ENCODE assay signal across 8 cellular contexts in the genomic region with DNA sequence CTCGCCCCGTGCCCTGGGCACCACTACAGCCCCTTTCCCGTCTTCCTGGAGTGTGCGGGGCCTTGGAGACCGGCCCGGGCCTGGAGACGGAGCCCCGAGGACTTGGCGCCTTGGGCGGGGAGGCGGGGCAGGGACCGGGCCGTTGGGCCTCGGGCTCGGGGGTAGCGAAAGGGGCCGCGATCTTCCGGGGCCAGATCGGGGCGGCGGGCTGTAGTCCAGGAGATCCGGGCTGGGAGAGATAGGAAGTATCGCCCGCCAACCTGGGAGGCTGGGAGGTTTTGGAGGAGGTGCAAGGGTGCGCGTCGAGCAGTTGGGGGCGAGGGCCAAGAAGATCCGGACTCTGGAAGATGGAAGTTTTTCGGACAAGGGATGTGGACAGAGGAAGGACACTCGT. TPM values are rescaled to one million over a fixed set of nuclear protein-coding genes. Genes with fewer than 3 reads are reported as not detected.
DNase-seq lines count a peak whose midpoint lies in the region; ATAC-seq and TF ChIP-seq lines count a peak whose summit lies in the region.

No MANE protein-coding gene starts in this region.

- peak overlapping the region; percentile 68 for H2AFZ ChIP-seq in trophoblast cell (ENCODE audit: insufficient read depth, low read length, poor library complexity)

- H3K27ac ChIP-seq in gastroesophageal sphincter, result peak overlapping the region; percentile 48 to 90 (median 88)
- H3K27ac ChIP-seq in trophoblast cell (ENCODE audit: low read depth, low read length), result no peak overlapping the region

- no peak overlapping the region for H3K23ac ChIP-seq in trophoblast cell (ENCODE audit: low read length)

- H3K79me1 ChIP-seq in trophoblast cell (ENCODE audit: low read length), result peaks cover 7% of the 10 kb centered on the region

- TF ChIP-seq EP300 in gastroesophageal sphincter (IDR thresholded peaks at IDR 0.05), result no peak

- no peak for TF ChIP-seq CTCF in gastroesophageal sphincter (IDR thresholded peaks at IDR 0.05)

- peak overlapping the region; percentile 92 for H3K18ac ChIP-seq in trophoblast cell (ENCODE audit: low read length)

- peak overlapping the region; percentile 92 for H3K4me3 Mint-ChIP-seq in activated CD4-positive, alpha-beta memory T cell treated with anti-CD3 and anti-CD28 coated beads, Interleukin-2, amount 10 ng/mL, durations not matched to agents 7 days and 5 days

- H3K4me1 Mint-ChIP-seq in activated CD4-positive, alpha-beta memory T cell treated with anti-CD3 and anti-CD28 coated beads, Interleukin-2, amount 10 ng/mL, durations not matched to agents 7 days and 5 days, result peaks cover 41% of the 10 kb centered on the region

- H3K4me3 ChIP-seq in gastroesophageal sphincter (peak overlapping the region; percentile 74 to 87), trophoblast cell (ENCODE audit: low read depth, low read length) (peak overlapping the region; percentile 98)

- DNase-seq in CMK (ENCODE audit: low read depth) (peak; percentile 33), trophoblast cell (peak in 1 of 2 donors; percentile 3), islet precursor cell (no peak)
- no peak for DNase-seq in activated CD4-positive, alpha-beta memory T cell treated with anti-CD3 and anti-CD28 coated beads, Interleukin-2, amount 10 ng/mL, durations not matched to agents 7 days and 5 days
- no peak for DNase-seq in activated CD8-positive, alpha-beta memory T cell treated with anti-CD3 and anti-CD28 coated beads, Interleukin-2, amount 50 U/mL, for 48 hours

- POLR2A ChIA-PET in activated CD4-positive, alpha-beta memory T cell treated with anti-CD3 and anti-CD28 coated beads, Interleukin-2, amount 10 ng/mL, durations not matched to agents 7 days and 5 days (lab: Charles Lee), result interaction anchor here (2.6 kb wide), 1 partner anchor 12 kb away, joined by 17 read pairs; no protein-coding TSS in a partner anchor

- H3K9me3 ChIP-seq in gastroesophageal sphincter (no peaks in the 10 kb centered on the region), trophoblast cell (ENCODE audit: insufficient read depth, low read depth, low read length) (peaks cover 1% of the 10 kb centered on the region)

- TF ChIP-seq POLR2A in gastroesophageal sphincter (IDR thresholded peaks at IDR 0.05), result no peak

- ATAC-seq in GM19467 (IDR thresholded peaks at IDR 0.05; ENCODE audit: unreplicated experiment) (peak; percentile 35), HG03469 (IDR thresholded peaks at IDR 0.05; ENCODE audit: unreplicated experiment) (peak; percentile 14), gastroesophageal sphincter (no peak)

- peak overlapping the region; percentile 76 for H2BK5ac ChIP-seq in trophoblast cell (ENCODE audit: low read depth, low read length, poor library complexity)

- CTCF ChIA-PET in activated CD4-positive, alpha-beta memory T cell treated with anti-CD3 and anti-CD28 coated beads, Interleukin-2, amount 10 ng/mL, durations not matched to agents 7 days and 5 days (lab: Charles Lee), result interaction anchor here (0.6 kb wide), 1 partner anchor 30 kb away, joined by 3 read pairs; no protein-coding TSS in a partner anchor

- peak overlapping the region; percentile 45 for H4K91ac ChIP-seq in trophoblast cell (ENCODE audit: low read depth, low read length)

- H4K8ac ChIP-seq in trophoblast cell (ENCODE audit: low read depth, low read length), result peak overlapping the region; percentile 94

- H3K4ac ChIP-seq in trophoblast cell (ENCODE audit: low read depth, low read length), result peak overlapping the region; percentile 90

- H3K4me2 ChIP-seq in trophoblast cell (ENCODE audit: low read length), result peak overlapping the region; percentile 94

- peak overlapping the region; percentile 92 for H3K9ac ChIP-seq in trophoblast cell (ENCODE audit: low read length)

- H3K79me2 ChIP-seq in trophoblast cell (ENCODE audit: control insufficient read depth, insufficient read depth, low read length, poor library complexity), result peaks cover 16% of the 10 kb centered on the region

- WGBS in gastroesophageal sphincter (ENCODE audit: low coverage in 1 of 2), 2 donors, result 0% methylated on average over 4 to 8 of the region's 32 CpGs
- no CpG with 5 or more reads among the region's 32 CpGs for WGBS in trophoblast cell (ENCODE audit: extremely low coverage, insufficient coverage, insufficient read length)

- peak overlapping the region; percentile 71 for H4K12ac ChIP-seq in trophoblast cell (ENCODE audit: low read depth, low read length)

- no peak overlapping the region for H2AK5ac ChIP-seq in trophoblast cell (ENCODE audit: low read length)

- no peak overlapping the region for H2BK12ac ChIP-seq in trophoblast cell (ENCODE audit: low read length)

- peak overlapping the region; percentile 39 for H2BK120ac ChIP-seq in trophoblast cell (ENCODE audit: insufficient read depth, low read length, poor library complexity)

- no peaks in the 10 kb centered on the region for H3K27me3 Mint-ChIP-seq in activated CD4-positive, alpha-beta memory T cell treated with anti-CD3 and anti-CD28 coated beads, Interleukin-2, amount 10 ng/mL, durations not matched to agents 7 days and 5 days

- no peaks in the 10 kb centered on the region for H3K27me3 ChIP-seq in gastroesophageal sphincter
- H3K27me3 ChIP-seq in trophoblast cell (ENCODE audit: insufficient read depth, low read length), result no peaks in the 10 kb centered on the region

- no peaks in the 10 kb centered on the region for H3K9me3 Mint-ChIP-seq in activated CD4-positive, alpha-beta memory T cell treated with anti-CD3 and anti-CD28 coated beads, Interleukin-2, amount 10 ng/mL, durations not matched to agents 7 days and 5 days

- peak overlapping the region; percentile 74 for H3K27ac Mint-ChIP-seq in activated CD4-positive, alpha-beta memory T cell treated with anti-CD3 and anti-CD28 coated beads, Interleukin-2, amount 10 ng/mL, durations not matched to agents 7 days and 5 days

- H3K36me3 Mint-ChIP-seq in activated CD4-positive, alpha-beta memory T cell treated with anti-CD3 and anti-CD28 coated beads, Interleukin-2, amount 10 ng/mL, durations not matched to agents 7 days and 5 days (ENCODE audit: low read depth), result peaks cover 4% of the 10 kb centered on the region

- peaks cover 0 to 48% (median 14%) of the 10 kb centered on the region in 3 donors for H3K4me1 ChIP-seq in gastroesophageal sphincter
- H3K4me1 ChIP-seq in trophoblast cell (ENCODE audit: control insufficient read depth in 1 of 2, insufficient read depth in 2 of 2, low read length in 2 of 2), result peaks cover 1 to 2% of the 10 kb centered on the region in 2 experiments

- H3K14ac ChIP-seq in trophoblast cell (ENCODE audit: low read length), result peak overlapping the region; percentile 69

- H3K36me3 ChIP-seq in gastroesophageal sphincter, result no peaks in the 10 kb centered on the region
- H3K36me3 ChIP-seq in trophoblast cell (ENCODE audit: control insufficient read depth in 1 of 2, insufficient read depth in 2 of 2, low read length in 2 of 2), result no peaks in the 10 kb centered on the region

RNA-seq across cellular contexts. Expression of a gene that starts 0.5 kb away (rescaled TPM):
- total RNA-seq in activated CD4-positive, alpha-beta memory T cell treated with anti-CD3 and anti-CD28 coated beads, Interleukin-2, amount 10 ng/mL, durations not matched to agents 7 days and 5 days, result 10 to 100 TPM; 33.9 to 37.1 TPM
- total RNA-seq in gastroesophageal sphincter, result 10 to 100 TPM; 31.9 to 53.2 (median 34.8) TPM
- 38.4 and 40.9 TPM in 2 replicates for polyA plus RNA-seq in trophoblast cell (2013)

RNA-seq across cellular contexts. Expression of a gene that starts 15.1 kb away (rescaled TPM):
- total RNA-seq in activated CD4-positive, alpha-beta memory T cell treated with anti-CD3 and anti-CD28 coated beads, Interleukin-2, amount 10 ng/mL, durations not matched to agents 7 days and 5 days, result 10 to 100 TPM; 15.7 to 17.9 TPM
- 10 to 100 TPM; 19.9 to 34.1 (median 25.7) TPM for total RNA-seq in gastroesophageal sphincter
- 14.9 and 15.0 TPM in 2 replicates for polyA plus RNA-seq in trophoblast cell (2013)
